ENCODE assay signal across 1 cellular context in genomic region chr5:5141625-5142527, GRCh38.
A peak's percentile ranks its signal among the peaks of the same experiment; 100 is the strongest.
TF ChIP-seq lines count a peak whose summit lies in the region.

No MANE protein-coding gene starts in this region.

TF ChIP-seq in HEK293, 187 proteins besides CTCF, POLR2A, EP300 and RAD21:
- TF ChIP-seq ZNF692 (tag by site-specific recombination; IDR thresholded peaks at IDR 0.05) (0 out of 2 replicates have a peak, but pooled peaks have one; percentile 19), ZNF175 (tag by site-specific recombination; IDR thresholded peaks at IDR 0.05) (no peak), ZNF610 (tag by site-specific recombination; IDR thresholded peaks at IDR 0.05; ENCODE audit: borderline replicate concordance) (0 out of 2 replicates have a peak, but pooled peaks have one; percentile 59), ZNF654 (tag by site-specific recombination; IDR thresholded peaks at IDR 0.05; ENCODE audit: low read depth) (peak; percentile 73)
